In genomic region chr10:51808187-51808586, GRCh38 we compare ENCODE assay signal across 32 cellular contexts.
"Had no signal": no experiment of that assay in that cellular context is flagged by ENCODE, and none has a peak within 500 bp of the region (broad histone marks: within the 10 kb centered on the region; RNA-seq: fewer than 3 reads in every experiment).

No MANE protein-coding gene starts in this region.

- H3K27me3 ChIP-seq: MG63, SJCRH30 had no signal

- H2AFZ ChIP-seq: PC-9 had no signal

- H3K4me1 ChIP-seq: SJCRH30 had no signal

- H3K4me3 ChIP-seq: K562, MG63, PC-9, SJCRH30, SK-N-MC had no signal

- DNase-seq: Kasumi-1, KG1, MG63, MV-4-11, NCI-H1092, NCI-H1105, NCI-H1417 treated with DMSO at 0.1 percent for 48 hours, NCI-H1436 treated with DMSO at 0.1 percent for 48 hours, NCI-H1694 treated with DMSO at 0.1 percent for 48 hours, NCI-H187 treated with DMSO at 0.1 percent for 48 hours, NCI-H2029, NCI-H2081, NCI-H2171 treated with DMSO at 0.1 percent for 48 hours, NCI-H2227 treated with DMSO at 0.1 percent for 48 hours, NCI-H345, NCI-H446, NCI-H510A treated with DMSO at 0.1 percent for 48 hours, NCI-H524 treated with DMSO at 0.1 percent for 48 hours, NCI-H526 treated with DMSO at 0.1 percent for 48 hours, NCI-H748 treated with DMSO at 0.1 percent for 48 hours, NCI-H82, PC-9, SHP77, SIG-M5, SJCRH30, SW 1271 had no signal

- H3K9me3 ChIP-seq: MG63, SJCRH30 had no signal

- ATAC-seq: K562, Panc1, Right ventricle myocardium inferior, SK-N-SH treated with all-trans-retinoic acid at 6 μM for 48 hours had no signal

- H3K36me3 ChIP-seq: MG63, SJCRH30 had no signal

- H3K27ac ChIP-seq: PC-9, RWPE1, SJCRH30, SK-N-MC had no signal

- H3K4me2 ChIP-seq: PC-9 had no signal
